24 cellular contexts compared by ENCODE assay signal in genomic region chr5:134892282-134892681, GRCh38.
"Had no signal": no experiment of that assay in that cellular context is flagged by ENCODE, and none has a peak within 500 bp of the region (broad histone marks: within the 10 kb centered on the region; RNA-seq: fewer than 3 reads in every experiment).

No MANE protein-coding gene starts in this region.

- H3K27ac ChIP-seq: Peyer's patch, RWPE1, SJCRH30 had no signal

- H3K27me3 ChIP-seq: Peyer's patch, SJCRH30 had no signal

- H3K4me1 Mint-ChIP-seq: brain had no signal

- ATAC-seq: activated CD4-positive, CD25-positive, alpha-beta regulatory T cell treated with anti-CD3 and anti-CD28 coated beads, Interleukin-2, amount 50 U/mL, for 24 hours; K562; SK-N-SH treated with all-trans-retinoic acid at 6 μM for 48 hours had no signal

- H3K27me3 Mint-ChIP-seq: activated CD4-positive, alpha-beta T cell treated with anti-CD3 and anti-CD28 coated beads, Interleukin-2, amount 10 ng/mL, durations not matched to agents 24 days and 14 days; activated naive CD8-positive, alpha-beta T cell; brain; central memory CD8-positive, alpha-beta T cell had no signal

- H3K4me3 Mint-ChIP-seq: activated CD4-positive, alpha-beta T cell treated with anti-CD3 and anti-CD28 coated beads, Interleukin-2, amount 10 ng/mL, durations not matched to agents 24 days and 14 days; activated naive CD8-positive, alpha-beta T cell; brain; central memory CD8-positive, alpha-beta T cell had no signal

- H3K27ac Mint-ChIP-seq: activated CD4-positive, alpha-beta T cell treated with anti-CD3 and anti-CD28 coated beads, Interleukin-2, amount 10 ng/mL, durations not matched to agents 24 days and 14 days; activated naive CD8-positive, alpha-beta T cell; brain had no signal

- H3K4me3 ChIP-seq: K562, Peyer's patch, SJCRH30 had no signal

- H3K9me3 ChIP-seq: Peyer's patch, SJCRH30 had no signal

- H3K4me1 ChIP-seq: Peyer's patch, SJCRH30 had no signal

- H3K9me3 Mint-ChIP-seq: activated CD4-positive, alpha-beta T cell treated with anti-CD3 and anti-CD28 coated beads, Interleukin-2, amount 10 ng/mL, durations not matched to agents 24 days and 14 days; central memory CD8-positive, alpha-beta T cell had no signal

- DNase-seq: activated CD4-positive, alpha-beta T cell treated with anti-CD3 and anti-CD28 coated beads, Interleukin-2, amount 10 ng/mL, durations not matched to agents 24 days and 14 days; activated CD4-positive, alpha-beta T cell treated with anti-CD3 and anti-CD28 coated beads, Interleukin-2, amount 50 U/mL, for 48 hours; activated effector memory CD4-positive, alpha-beta T cell treated with Interleukin-2 at 50 U/mL for 16 hours; activated naive CD4-positive, alpha-beta T cell; activated T-cell treated with anti-CD3 and anti-CD28 coated beads for 4 hours; amygdala; Kasumi-1; NCI-H1105 treated with DMSO at 0.1 percent for 48 hours; NCI-H1436 treated with DMSO at 0.1 percent for 48 hours; NCI-H187 treated with DMSO at 0.1 percent for 48 hours; NCI-H2081 treated with DMSO at 0.1 percent for 48 hours; NCI-H446; NCI-H524; Peyer's patch; Right ventricle myocardium superior; SJCRH30; SW 1271 had no signal
